In genomic region chr12:13033266-13033875, GRCh38 we compare ENCODE assay signal across 18 cellular contexts. TPM values are rescaled to one million over a fixed set of nuclear protein-coding genes. Genes with fewer than 3 reads are reported as not detected.
DNase-seq lines count a peak whose midpoint lies in the region; TF ChIP-seq lines count a peak whose summit lies in the region.
"Had no signal": no experiment of that assay in that cellular context is flagged by ENCODE, and none has a peak within 500 bp of the region (broad histone marks: within the 10 kb centered on the region; RNA-seq: fewer than 3 reads in every experiment).

No MANE protein-coding gene starts in this region.

- no peaks in the 10 kb centered on the region for H3K9me3 Mint-ChIP-seq in immature natural killer cell
- H3K9me3 Mint-ChIP-seq: GM23338, IgD-negative memory B cell had no signal

- H3K36me3 Mint-ChIP-seq in immature natural killer cell = no peaks in the 10 kb centered on the region

- no peak for TF ChIP-seq CTCF in cardiac fibroblast (IDR thresholded peaks at IDR 0.05; ENCODE audit: low read depth, low read length)

- no peak overlapping the region for H3K14ac ChIP-seq in mesenchymal stem cell (ENCODE audit: low read length in 2 of 2)

- no peaks in the 10 kb centered on the region for H3K36me3 ChIP-seq in mesenchymal stem cell (ENCODE audit: control insufficient read depth in 1 of 2, insufficient read depth in 2 of 2, low read depth in 1 of 2, low read length in 2 of 2)
- H3K36me3 ChIP-seq: MG63 had no signal

- no peaks in the 10 kb centered on the region for H3K27me3 ChIP-seq in mesenchymal stem cell (ENCODE audit: control insufficient read depth in 1 of 2, insufficient read depth in 1 of 2, low read length in 2 of 2)
- H3K27me3 ChIP-seq: MG63 had no signal

- H3K4me1 ChIP-seq in mesenchymal stem cell (ENCODE audit: control insufficient read depth, insufficient read depth, low read depth, low read length) = no peaks in the 10 kb centered on the region

- no peak overlapping the region for H2AK5ac ChIP-seq in mesenchymal stem cell (ENCODE audit: low read length, severe bottlenecking)

- H3K27ac Mint-ChIP-seq in immature natural killer cell = no peak overlapping the region
- H3K27ac Mint-ChIP-seq: GM23338, IgD-negative memory B cell had no signal

- H3K27me3 Mint-ChIP-seq in immature natural killer cell (ENCODE audit: low read depth in 3 of 3) = peaks cover 0 to 7% (median 3%) of the 10 kb centered on the region in 3 donors

- H2BK12ac ChIP-seq in mesenchymal stem cell (ENCODE audit: low read length in 2 of 2) = no peak overlapping the region

- no peak overlapping the region for H3K18ac ChIP-seq in mesenchymal stem cell (ENCODE audit: low read depth in 1 of 2, low read length in 2 of 2)

- H3K4me3 ChIP-seq in cardiac fibroblast (replicated peaks in 1 of 2; ENCODE audit: low read depth in 2 of 2, low read length in 2 of 2) (no peak overlapping the region), mesenchymal stem cell (ENCODE audit: insufficient read depth in 1 of 2, low read depth in 1 of 2, low read length in 2 of 2) (no peak overlapping the region)
- H3K4me3 ChIP-seq: GM23338, MG63 had no signal

- no peak overlapping the region for H2BK15ac ChIP-seq in mesenchymal stem cell (ENCODE audit: low read depth, poor library complexity, severe bottlenecking)

- no peak overlapping the region for H3K4me3 Mint-ChIP-seq in immature natural killer cell
- H3K4me3 Mint-ChIP-seq: GM23338, IgD-negative memory B cell had no signal

- H3K79me1 ChIP-seq in mesenchymal stem cell (replicated peaks; ENCODE audit: low read length, poor library complexity, severe bottlenecking) = no peaks in the 10 kb centered on the region

- H2BK120ac ChIP-seq in mesenchymal stem cell (ENCODE audit: low read depth, low read length) = no peak overlapping the region

- H3K27ac ChIP-seq in mesenchymal stem cell (ENCODE audit: low read length, poor library complexity, severe bottlenecking) = no peak overlapping the region
- H3K27ac ChIP-seq: HL-60 had no signal

- H2BK5ac ChIP-seq in mesenchymal stem cell (ENCODE audit: low read depth, low read length, poor library complexity, severe bottlenecking) = no peak overlapping the region

- no peak overlapping the region for H4K8ac ChIP-seq in mesenchymal stem cell (ENCODE audit: low read length)

- no peak overlapping the region for H3K4ac ChIP-seq in mesenchymal stem cell (ENCODE audit: low read depth in 1 of 2, low read length in 2 of 2)

- no peak overlapping the region for H4K91ac ChIP-seq in mesenchymal stem cell (ENCODE audit: low read length)

- DNase-seq in GM03348 (ENCODE audit: low spot score) = peak; percentile 17
- DNase-seq in cardiac fibroblast (ENCODE audit: low read depth in 2 of 2) = peak; percentile 27 to 66
- no peak for DNase-seq in mesenchymal stem cell
- DNase-seq in NCI-H510A (lab: John Stamatoyannopoulos, UW) = no peak
- DNase-seq in activated CD8-positive, alpha-beta memory T cell treated with anti-CD3 and anti-CD28 coated beads for 24 hours = no peak
- no peak for DNase-seq in GF-D8 (lab: John Stamatoyannopoulos, UW)
- DNase-seq in immature natural killer cell = no peak
- DNase-seq: DMS79, HCEC 1CT, Karpas-422, MG63, NCI-H1048, NCI-H1436 treated with DMSO at 0.1 percent for 48 hours, NCI-H2029, T-helper 1 cell had no signal

- no peaks in the 10 kb centered on the region for H3K4me1 Mint-ChIP-seq in immature natural killer cell

- peak overlapping the region; percentile 73 for H3K9ac ChIP-seq in mesenchymal stem cell (ENCODE audit: low read length)

- no peak overlapping the region for H2AFZ ChIP-seq in mesenchymal stem cell (ENCODE audit: low read depth, low read length)
- H2AFZ ChIP-seq: GM23338 had no signal

- H3K4me2 ChIP-seq in mesenchymal stem cell (ENCODE audit: low read length, poor library complexity, severe bottlenecking) = no peak overlapping the region
- H3K4me2 ChIP-seq: GM23338 had no signal

- no peaks in the 10 kb centered on the region for H3K9me3 ChIP-seq in mesenchymal stem cell (ENCODE audit: control insufficient read depth, low read length)
- H3K9me3 ChIP-seq: MG63 had no signal

- WGBS in mesenchymal stem cell = 98% methylated on average over 6 of the region's 7 CpGs

- no peak overlapping the region for H3K23ac ChIP-seq in mesenchymal stem cell (ENCODE audit: low read length in 2 of 2)

RNA-seq across cellular contexts. Expression of gene FAM234B, which starts 10.8 kb away (rescaled TPM):
- 2.3 TPM for polyA plus RNA-seq in mesenchymal stem cell (2013, experiment 1 of 2)
- 2.5 TPM for polyA plus RNA-seq in mesenchymal stem cell (2013, experiment 2 of 2)
- polyA plus RNA-seq in immature natural killer cell = 1 to 10 TPM in 2 of 3 donors, under 1 TPM in 1; 0.14 to 1.5 (median 1.3) TPM

RNA-seq across cellular contexts. Expression of gene HEBP1, which starts 33.3 kb away (rescaled TPM):
- 91.3 TPM for polyA plus RNA-seq in mesenchymal stem cell (2013, experiment 1 of 2)
- polyA plus RNA-seq in mesenchymal stem cell (2013, experiment 2 of 2) = 90.4 TPM
- 10 to 100 TPM; 21.8 to 24.6 (median 24.3) TPM for polyA plus RNA-seq in immature natural killer cell

Comparison
In these comparisons a context has a peak if more than half of its experiments do, and no peak if none do; other contexts are left out.
1. DNase-seq: peak in GM03348 (single experiment) and cardiac fibroblast (2 of 2); none in mesenchymal stem cell (single experiment), NCI-H510A (single experiment), activated CD8-positive, alpha-beta memory T cell treated with anti-CD3 and anti-CD28 coated beads for 24 hours (single experiment), GF-D8 (single experiment) and immature natural killer cell (0 of 3).